25 cellular contexts compared by ENCODE assay signal in genomic region chr6:46906776-46907175, GRCh38. TPM values are rescaled to one million over a fixed set of nuclear protein-coding genes. Genes with fewer than 3 reads are reported as not detected.
DNase-seq lines count a peak whose midpoint lies in the region; ATAC-seq and TF ChIP-seq lines count a peak whose summit lies in the region.
"Had no signal": no experiment of that assay in that cellular context is flagged by ENCODE, and none has a peak within 500 bp of the region (broad histone marks: within the 10 kb centered on the region; RNA-seq: fewer than 3 reads in every experiment).

No MANE protein-coding gene starts in this region.

- no peaks in the 10 kb centered on the region for H3K79me2 ChIP-seq in trophoblast cell (ENCODE audit: control insufficient read depth, insufficient read depth, low read length, poor library complexity)

- no peak overlapping the region for H3K27ac ChIP-seq in trophoblast cell (ENCODE audit: low read depth, low read length)
- H3K27ac ChIP-seq: BLaER1 had no signal

- H2BK5ac ChIP-seq in trophoblast cell (ENCODE audit: low read depth, low read length, poor library complexity) = no peak overlapping the region

- H2BK120ac ChIP-seq in trophoblast cell (ENCODE audit: insufficient read depth, low read length, poor library complexity) = no peak overlapping the region

- no peak overlapping the region for H3K4ac ChIP-seq in trophoblast cell (ENCODE audit: low read depth, low read length)

- no peaks in the 10 kb centered on the region for H3K9me3 Mint-ChIP-seq in mesothelial cell of epicardium
- H3K9me3 Mint-ChIP-seq: CD14-positive monocyte; CD4-positive, alpha-beta memory T cell; CD8-positive, alpha-beta memory T cell had no signal

- H3K36me3 ChIP-seq in trophoblast cell (ENCODE audit: control insufficient read depth in 1 of 2, insufficient read depth in 2 of 2, low read length in 2 of 2) = no peaks in the 10 kb centered on the region
- H3K36me3 ChIP-seq: BE2C, BLaER1 had no signal

- H2AFZ ChIP-seq in trophoblast cell (ENCODE audit: insufficient read depth, low read length, poor library complexity) = no peak overlapping the region

- no peak overlapping the region for H3K14ac ChIP-seq in trophoblast cell (ENCODE audit: low read length)

- H3K27me3 Mint-ChIP-seq in mesothelial cell of epicardium (ENCODE audit: low read depth) = no peaks in the 10 kb centered on the region
- H3K27me3 Mint-ChIP-seq: CD4-positive, CD25-positive, alpha-beta regulatory T cell had no signal

- no CpG with 5 or more reads among the region's 3 CpGs for WGBS in trophoblast cell (ENCODE audit: extremely low coverage, insufficient coverage, insufficient read length)

- no peak overlapping the region for H4K8ac ChIP-seq in trophoblast cell (ENCODE audit: low read depth, low read length)

- no peak overlapping the region for H3K4me3 ChIP-seq in trophoblast cell (ENCODE audit: low read depth, low read length)
- H3K4me3 ChIP-seq: BLaER1, GM12878 had no signal

- no peak overlapping the region for H3K18ac ChIP-seq in trophoblast cell (ENCODE audit: low read length)

- no peaks in the 10 kb centered on the region for H3K36me3 Mint-ChIP-seq in mesothelial cell of epicardium
- H3K36me3 Mint-ChIP-seq: CD14-positive monocyte; CD4-positive, alpha-beta memory T cell; CD4-positive, CD25-positive, alpha-beta regulatory T cell; CD8-positive, alpha-beta memory T cell had no signal

- H3K79me1 ChIP-seq in trophoblast cell (ENCODE audit: low read length) = no peaks in the 10 kb centered on the region

- no peak overlapping the region for H3K9ac ChIP-seq in trophoblast cell (ENCODE audit: low read length)
- H3K9ac ChIP-seq: BLaER1 had no signal

- no peak for DNase-seq in mesothelial cell of epicardium (ENCODE audit: low spot score in 2 of 2, unreplicated experiment in 2 of 2)
- DNase-seq in trophoblast cell = peak; percentile 60 to 79
- DNase-seq in mucosa of gallbladder (ENCODE audit: low spot score) = no peak
- no peak for DNase-seq in NCI-H1105 treated with DMSO at 0.1 percent for 48 hours (lab: John Stamatoyannopoulos, UW)
- DNase-seq: 8988T; ACHN; BE2C; C1 segment of cervical spinal cord; CD4-positive, alpha-beta memory T cell; CD4-positive, CD25-positive, alpha-beta regulatory T cell; CD8-positive, alpha-beta memory T cell; COR-L47; DMS 273 treated with DMSO at 0.1 percent for 48 hours; DMS153; DMS53; DMS79; DND-41; EL; GDM1 had no signal

- no peaks in the 10 kb centered on the region for H3K27me3 ChIP-seq in trophoblast cell (ENCODE audit: insufficient read depth, low read length)
- H3K27me3 ChIP-seq: BE2C, BLaER1 had no signal

- H3K9me3 ChIP-seq in trophoblast cell (ENCODE audit: insufficient read depth, low read depth, low read length) = no peaks in the 10 kb centered on the region
- H3K9me3 ChIP-seq: BE2C, BLaER1 had no signal

- peaks cover 13% of the 10 kb centered on the region for H3K4me1 Mint-ChIP-seq in mesothelial cell of epicardium
- H3K4me1 Mint-ChIP-seq: CD14-positive monocyte; CD4-positive, alpha-beta memory T cell; CD4-positive, CD25-positive, alpha-beta regulatory T cell; CD8-positive, alpha-beta memory T cell had no signal

- no peak overlapping the region for H4K12ac ChIP-seq in trophoblast cell (ENCODE audit: low read depth, low read length)

- peak overlapping the region; percentile 7 for H3K27ac Mint-ChIP-seq in mesothelial cell of epicardium
- H3K27ac Mint-ChIP-seq: CD14-positive monocyte; CD4-positive, alpha-beta memory T cell; CD4-positive, CD25-positive, alpha-beta regulatory T cell; CD8-positive, alpha-beta memory T cell had no signal

- no peak for ATAC-seq in esophagus mucosa
- ATAC-seq: GM12878 had no signal

- no peak overlapping the region for H4K91ac ChIP-seq in trophoblast cell (ENCODE audit: low read depth, low read length)

- peaks cover 0 to 3% of the 10 kb centered on the region in 2 experiments for H3K4me1 ChIP-seq in trophoblast cell (ENCODE audit: control insufficient read depth in 1 of 2, insufficient read depth in 2 of 2, low read length in 2 of 2)
- H3K4me1 ChIP-seq: BE2C, BLaER1 had no signal

- no peak overlapping the region for H3K4me3 Mint-ChIP-seq in mesothelial cell of epicardium
- H3K4me3 Mint-ChIP-seq: CD14-positive monocyte; CD4-positive, alpha-beta memory T cell; CD4-positive, CD25-positive, alpha-beta regulatory T cell; CD8-positive, alpha-beta memory T cell had no signal

- H3K23ac ChIP-seq in trophoblast cell (ENCODE audit: low read length) = no peak overlapping the region

- H2BK12ac ChIP-seq in trophoblast cell (ENCODE audit: low read length) = no peak overlapping the region

- TF ChIP-seq CTCF in mesothelial cell of epicardium (IDR thresholded peaks at IDR 0.05; ENCODE audit: unreplicated experiment) = no peak

- H3K4me2 ChIP-seq in trophoblast cell (ENCODE audit: low read length) = no peak overlapping the region
- H3K4me2 ChIP-seq: BLaER1 had no signal

- no peak overlapping the region for H2AK5ac ChIP-seq in trophoblast cell (ENCODE audit: low read length)

RNA-seq across cellular contexts. Expression of gene ADGRF5, which starts 15.0 kb away (rescaled TPM):
- total RNA-seq in mesothelial cell of epicardium (0.16 to 0.32 TPM in 2 of 3 replicates, not detected in the other), mucosa of gallbladder (10.1 TPM), esophagus mucosa (2.5 TPM)
- 0.25 and 0.30 TPM in 2 replicates for polyA plus RNA-seq in trophoblast cell (2013)
- total RNA-seq: CD4-positive, alpha-beta memory T cell; CD4-positive, CD25-positive, alpha-beta regulatory T cell; CD8-positive, alpha-beta memory T cell; G401 had no signal
- polyA plus RNA-seq: AG04450; CD14-positive monocyte; CD4-positive, alpha-beta memory T cell; CD4-positive, CD25-positive, alpha-beta regulatory T cell; CD8-positive, alpha-beta memory T cell had no signal

Comparison
In these comparisons a context has a peak if more than half of its experiments do, and no peak if none do; other contexts are left out.
1. DNase-seq: peak in trophoblast cell (2 of 2); none in mesothelial cell of epicardium (0 of 2), mucosa of gallbladder (single experiment) and NCI-H1105 treated with DMSO at 0.1 percent for 48 hours (single experiment).